ENCODE assay signal across 27 cellular contexts in genomic region chr19:16936901-16937300, GRCh38. TPM values are rescaled to one million over a fixed set of nuclear protein-coding genes. Genes with fewer than 3 reads are reported as not detected.
"Had no signal": no experiment of that assay in that cellular context is flagged by ENCODE, and none has a peak within 500 bp of the region (broad histone marks: within the 10 kb centered on the region; RNA-seq: fewer than 3 reads in every experiment).

No MANE protein-coding gene starts in this region.

- H3K27ac ChIP-seq: stomach, suprapubic skin, testis, thoracic aorta, thyroid gland, tibial artery, tibial nerve, transverse colon, upper lobe of left lung, upper lobe of right lung, uterus, vagina had no signal

- H3K4me1 ChIP-seq: stomach, suprapubic skin, testis, thyroid gland, tibial artery, tibial nerve, transverse colon, upper lobe of left lung, upper lobe of right lung, uterus, vagina had no signal

- DNase-seq: stimulated activated CD4-positive, alpha-beta T cell treated with anti-CD3 and anti-CD28 coated beads, Interleukin-2, amount 100 ng/mL, for 48 hours; stimulated activated CD4-positive, alpha-beta T cell treated with anti-CD3 and anti-CD28 coated beads, Interleukin-4, amount 100 ng/mL, for 1 hour; stimulated activated CD4-positive, alpha-beta T cell treated with anti-CD3 and anti-CD28 coated beads, Interleukin-4, amount 100 ng/mL, for 24 hours; stimulated activated CD4-positive, alpha-beta T cell treated with anti-CD3 and anti-CD28 coated beads, Interleukin-4, amount 100 ng/mL, for 4 hours; stimulated activated CD8-positive, alpha-beta memory T cell treated with anti-CD3 and anti-CD28 coated beads, Interleukin-4, amount 100 ng/mL, for 48 hours; stimulated activated naive B cell treated with anti-CD40 and anti-IgM and Interleukin-4, amounts not matched to agents 10 μg/mL and 1 μg/mL and 100 μg/mL, for 72 hours; stimulated activated naive CD4-positive, alpha-beta T cell; stimulated activated naive CD4-positive, alpha-beta T cell treated with Interleukin-2 at 50 U/mL for 16 hours; stimulated activated naive CD8-positive, alpha-beta T cell treated with anti-CD3 and anti-CD28 coated beads, Interleukin-15, amount 100 ng/mL, for 72 hours; stimulated activated naive CD8-positive, alpha-beta T cell treated with anti-CD3 and anti-CD28 coated beads, Interleukin-15, Interleukin-2, amounts not matched to agents 100 U/mL and 50 U/mL, for 24 hours; stomach; substantia nigra; testis; thyroid gland; tibial artery; transverse colon; trophoblast cell; upper lobe of left lung; upper lobe of right lung; uterus had no signal

- H3K4me3 ChIP-seq: stomach, suprapubic skin, testis, thoracic aorta, thyroid gland, tibial artery, tibial nerve, transverse colon, upper lobe of left lung, upper lobe of right lung, uterus, vagina had no signal

- ATAC-seq: stimulated activated effector memory CD8-positive, alpha-beta T cell treated with anti-CD3 and anti-CD28 coated beads, Interleukin-12 subunit alpha, Interleukin-12 subunit beta, amount 100 ng/mL, for 72 hours; stimulated activated memory B cell treated with anti-CD40 and anti-IgM and Interleukin-4, amounts not matched to agents 10 μg/mL and 1 μg/mL and 100 μg/mL, for 72 hours; stimulated activated naive B cell treated with anti-CD40 and anti-IgM and Interleukin-4, amounts not matched to agents 10 μg/mL and 1 μg/mL and 100 μg/mL, for 72 hours; stimulated activated naive CD8-positive, alpha-beta T cell treated with anti-CD3 and anti-CD28 coated beads, Interleukin-15, amount 100 ng/mL, for 72 hours; stimulated activated naive CD8-positive, alpha-beta T cell treated with anti-CD3 and anti-CD28 coated beads, Interleukin-15, Interleukin-2, amounts not matched to agents 100 U/mL and 50 U/mL, for 24 hours; upper lobe of right lung had no signal

- H3K9me3 ChIP-seq: testis, thyroid gland, uterus, vagina had no signal

- H3K27me3 ChIP-seq: stomach, suprapubic skin, testis, thyroid gland, tibial nerve, transverse colon, upper lobe of left lung, upper lobe of right lung, uterus, vagina had no signal

- H3K36me3 ChIP-seq: stomach, suprapubic skin, thoracic aorta, thyroid gland, tibial artery, tibial nerve, transverse colon, upper lobe of left lung, upper lobe of right lung, uterus, vagina had no signal

RNA-seq across cellular contexts. Expression of gene F2RL3, which starts 48.1 kb away (rescaled TPM):
- total RNA-seq: temporal lobe had no signal
